In the genomic region with DNA sequence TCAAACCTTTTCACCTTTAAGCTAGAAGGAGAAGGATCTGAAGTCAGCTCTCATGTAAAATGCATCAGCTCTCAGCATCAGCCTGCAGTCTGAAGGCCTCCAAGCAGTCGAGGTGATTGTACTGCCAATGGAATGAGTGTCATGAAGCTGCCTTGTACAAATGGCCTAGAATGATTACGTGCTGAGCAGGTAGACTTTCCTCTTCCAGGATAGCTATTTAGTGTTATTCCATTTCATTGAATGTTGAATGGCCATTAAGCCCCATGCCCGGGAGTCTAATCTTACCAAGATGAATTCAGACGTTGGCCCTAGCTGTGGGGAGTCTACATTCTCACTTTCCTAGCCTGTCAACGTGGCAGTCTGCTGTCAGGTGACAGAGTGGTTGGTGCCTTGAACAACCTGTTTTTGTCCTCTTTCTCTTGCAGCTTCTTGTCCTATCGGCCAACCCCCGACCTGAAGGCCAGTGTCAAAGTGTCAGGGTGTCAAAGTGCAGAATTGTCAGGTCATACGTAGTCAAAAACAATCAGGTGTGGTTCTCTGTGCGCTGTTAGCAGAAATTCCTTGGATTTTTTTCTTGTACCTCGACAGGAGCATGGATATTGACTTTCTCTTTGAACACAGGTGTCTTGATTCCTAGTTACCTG, we compare ENCODE assay signal across 20 cellular contexts.
"Had no signal": no experiment of that assay in that cellular context is flagged by ENCODE, and none has a peak within 500 bp of the region (broad histone marks: within the 10 kb centered on the region; RNA-seq: fewer than 3 reads in every experiment).

No MANE protein-coding gene starts in this region.

- H3K4me3 Mint-ChIP-seq: naive thymus-derived CD8-positive, alpha-beta T cell had no signal

- DNase-seq: cortex of kidney; dorsolateral prefrontal cortex; effector CD8-positive, alpha-beta T cell; heart left ventricle; hippocampal formation; kidney glomerular epithelial cell; mammary epithelial cell; mucosa of descending colon; naive thymus-derived CD8-positive, alpha-beta T cell; sigmoid colon; stimulated activated naive CD4-positive, alpha-beta T cell; stomach; substantia nigra; trophoblast cell; uterus had no signal

- H3K36me3 ChIP-seq: right atrium auricular region, sigmoid colon, thoracic aorta, uterus had no signal

- H3K27me3 ChIP-seq: dorsolateral prefrontal cortex, heart left ventricle, right atrium auricular region, sigmoid colon, stomach, uterus had no signal

- H3K27me3 Mint-ChIP-seq: naive thymus-derived CD8-positive, alpha-beta T cell had no signal

- H3K27ac ChIP-seq: dorsolateral prefrontal cortex, heart left ventricle, parathyroid adenoma, right atrium auricular region, sigmoid colon, skin epidermis, stomach, thoracic aorta, uterus had no signal

- H3K9me3 Mint-ChIP-seq: naive thymus-derived CD8-positive, alpha-beta T cell had no signal

- H3K9me3 ChIP-seq: heart left ventricle, mucosa of descending colon, right atrium auricular region, sigmoid colon, stomach, thoracic aorta, uterus had no signal

- ATAC-seq: esophagus mucosa; mucosa of descending colon; naive thymus-derived CD8-positive, alpha-beta T cell had no signal

- H3K4me3 ChIP-seq: dorsolateral prefrontal cortex, heart left ventricle, mucosa of descending colon, right atrium auricular region, sigmoid colon, skin epidermis, stomach, thoracic aorta, uterus had no signal

- H3K4me1 ChIP-seq: right atrium auricular region, uterus had no signal
